ENCODE assay signal across 28 cellular contexts in genomic region chr1:71232166-71232763, GRCh38.
"Had no signal": no experiment of that assay in that cellular context is flagged by ENCODE, and none has a peak within 500 bp of the region (broad histone marks: within the 10 kb centered on the region; RNA-seq: fewer than 3 reads in every experiment).

No MANE protein-coding gene starts in this region.

- H3K4me1 Mint-ChIP-seq: activated B cell treated with CpG ODN at 0.5 μM for 24 hours; activated CD4-positive, alpha-beta T cell treated with anti-CD3 and anti-CD28 coated beads for 36 hours; activated T-helper 17 cell treated with anti-CD3 and anti-CD28 coated beads, Interleukin-2, amount 50 U/mL, for 72 hours; central memory CD8-positive, alpha-beta T cell had no signal

- H3K36me3 Mint-ChIP-seq: activated naive CD8-positive, alpha-beta T cell had no signal

- H3K9me3 ChIP-seq: adrenal gland, ascending aorta, gastroesophageal sphincter, sigmoid colon, spleen, tibial artery had no signal

- H3K4me3 ChIP-seq: adrenal gland, ascending aorta, gastroesophageal sphincter, sigmoid colon, spleen, tibial artery had no signal

- ATAC-seq: activated CD4-positive, alpha-beta T cell treated with anti-CD3 and anti-CD28 coated beads for 36 hours; activated T-helper 17 cell treated with anti-CD3 and anti-CD28 coated beads, Interleukin-2, amount 50 U/mL, for 72 hours; esophagus mucosa; gastroesophageal sphincter; stimulated activated naive CD8-positive, alpha-beta T cell treated with anti-CD3 and anti-CD28 coated beads, Interleukin-15, Interleukin-2, amounts not matched to agents 100 U/mL and 50 U/mL, for 24 hours had no signal

- H3K79me2 ChIP-seq: parathyroid adenoma had no signal

- DNase-seq: activated B cell treated with CpG ODN at 0.5 μM for 24 hours; activated CD4-positive, alpha-beta T cell treated with anti-CD3 and anti-CD28 coated beads for 36 hours; activated CD4-positive, alpha-beta T cell treated with anti-CD3 and anti-CD28 coated beads, Interleukin-2, amount 50 U/mL, for 4 hours; activated CD8-positive, alpha-beta memory T cell treated with anti-CD3 and anti-CD28 coated beads for 24 hours; activated CD8-positive, alpha-beta memory T cell treated with anti-CD3 and anti-CD28 coated beads, Interleukin-2, amount 50 U/mL, for 4 hours; activated T-cell treated with anti-CD3 and anti-CD28 coated beads, Interleukin-2, amount 50 U/mL, for 24 hours; adrenal gland; effector memory CD4-positive, alpha-beta T cell; head of caudate nucleus; hypothalamus; mesenchymal stem cell; nephron progenitor cell; sigmoid colon; spleen; stimulated activated CD4-positive, alpha-beta T cell treated with anti-CD3 and anti-CD28 coated beads, Interleukin-4, amount 100 ng/mL, for 24 hours; stimulated activated naive CD8-positive, alpha-beta T cell treated with anti-CD3 and anti-CD28 coated beads, Interleukin-15, Interleukin-2, amounts not matched to agents 100 U/mL and 50 U/mL, for 24 hours; substantia nigra; T1000 had no signal

- FAIRE-seq: colon, endothelial cell of umbilical vein had no signal

- H2AFZ ChIP-seq: parathyroid adenoma had no signal

- H3K36me3 ChIP-seq: adrenal gland, ascending aorta, gastroesophageal sphincter, sigmoid colon, spleen, tibial artery had no signal

- H3K27me3 Mint-ChIP-seq: activated B cell treated with CpG ODN at 0.5 μM for 24 hours; activated CD4-positive, alpha-beta T cell treated with anti-CD3 and anti-CD28 coated beads for 36 hours; activated naive CD8-positive, alpha-beta T cell; activated T-cell treated with anti-CD3 and anti-CD28 coated beads, Interleukin-2, amount 50 U/mL, for 24 hours; activated T-helper 17 cell treated with anti-CD3 and anti-CD28 coated beads, Interleukin-2, amount 50 U/mL, for 72 hours; central memory CD8-positive, alpha-beta T cell had no signal

- H3K4me3 Mint-ChIP-seq: activated B cell treated with CpG ODN at 0.5 μM for 24 hours; activated CD4-positive, alpha-beta T cell treated with anti-CD3 and anti-CD28 coated beads for 36 hours; activated naive CD8-positive, alpha-beta T cell; activated T-cell treated with anti-CD3 and anti-CD28 coated beads, Interleukin-2, amount 50 U/mL, for 24 hours; activated T-helper 17 cell treated with anti-CD3 and anti-CD28 coated beads, Interleukin-2, amount 50 U/mL, for 72 hours; central memory CD8-positive, alpha-beta T cell; nephron progenitor cell had no signal

- H3K27ac ChIP-seq: adrenal gland, ascending aorta, gastroesophageal sphincter, parathyroid adenoma, sigmoid colon, spleen, tibial artery had no signal

- H3K27ac Mint-ChIP-seq: activated B cell treated with CpG ODN at 0.5 μM for 24 hours; activated CD4-positive, alpha-beta T cell treated with anti-CD3 and anti-CD28 coated beads for 36 hours; activated naive CD8-positive, alpha-beta T cell; activated T-cell treated with anti-CD3 and anti-CD28 coated beads, Interleukin-2, amount 50 U/mL, for 24 hours; activated T-helper 17 cell treated with anti-CD3 and anti-CD28 coated beads, Interleukin-2, amount 50 U/mL, for 72 hours; nephron progenitor cell had no signal

- H3K27me3 ChIP-seq: adrenal gland, ascending aorta, gastroesophageal sphincter, sigmoid colon, spleen, tibial artery had no signal

- H3K9me3 Mint-ChIP-seq: activated B cell treated with CpG ODN at 0.5 μM for 24 hours; activated T-cell treated with anti-CD3 and anti-CD28 coated beads, Interleukin-2, amount 50 U/mL, for 24 hours; nephron progenitor cell had no signal

- H3K9ac ChIP-seq: parathyroid adenoma had no signal

- H3K4me1 ChIP-seq: adrenal gland, ascending aorta, gastroesophageal sphincter, parathyroid adenoma, sigmoid colon, spleen, tibial artery had no signal
